Comparison of ENCODE assay signal across 19 cellular contexts in the genomic region with DNA sequence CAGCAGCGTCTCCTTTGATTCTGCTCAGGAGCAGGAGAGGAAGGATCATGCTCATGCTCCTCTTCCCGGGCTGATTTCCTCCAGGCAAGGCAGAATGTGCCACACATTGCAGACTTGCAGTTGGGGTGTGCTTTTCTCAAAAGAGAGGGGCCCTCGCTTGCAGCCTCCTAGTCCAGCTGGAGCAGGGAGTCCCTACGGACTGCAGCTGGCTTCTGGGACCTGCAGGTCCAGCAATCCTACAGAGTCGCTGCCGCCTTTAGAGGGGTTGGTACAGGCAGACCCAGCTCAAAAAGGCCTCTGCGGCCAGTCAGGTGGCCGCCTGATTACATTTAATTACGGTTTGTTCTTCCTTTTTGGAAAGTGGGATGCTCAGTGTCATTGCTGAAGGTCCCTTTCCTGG.
DNase-seq lines count a peak whose midpoint lies in the region; ATAC-seq, FAIRE-seq and TF ChIP-seq lines count a peak whose summit lies in the region.
"Had no signal": no experiment of that assay in that cellular context is flagged by ENCODE, and none has a peak within 500 bp of the region (broad histone marks: within the 10 kb centered on the region; RNA-seq: fewer than 3 reads in every experiment).

No MANE protein-coding gene starts in this region.

- no peak overlapping the region for H3K23ac ChIP-seq in IMR-90 (ENCODE audit: low read depth, low read length)
- no peak overlapping the region for H3K23ac ChIP-seq in H1 (ENCODE audit: insufficient read length)

- CTCF ChIA-PET in IMR-90 (lab: Yijun Ruan, JAX) (no interaction called here), H1 (lab: Charles Lee; ENCODE audit: partially characterized antibody) (interaction anchor here (8.8 kb wide), 1 partner anchor 8 kb away, joined by 90 read pairs; no protein-coding TSS in a partner anchor)

- no peak overlapping the region for H2BK12ac ChIP-seq in H1 (ENCODE audit: low read depth, low read length)

- H3K4me2 ChIP-seq in IMR-90 (ENCODE audit: low read depth, low read length), result no peak overlapping the region
- H3K4me2 ChIP-seq in H1 (ENCODE audit: insufficient read depth in 1 of 2, low read depth in 2 of 2, low read length in 2 of 2), result no peak overlapping the region
- H3K4me2 ChIP-seq: BLaER1 treated with 17β-estradiol and CSF1 and Interleukin-3, amounts not matched to agents 10 nM and 100 nM had no signal

- H2AK9ac ChIP-seq in IMR-90 (replicated peaks; ENCODE audit: low read depth, low read length, poor library complexity), result peak overlapping the region; percentile 5

- H3K79me1 ChIP-seq in IMR-90 (ENCODE audit: low read depth in 1 of 2, low read length in 2 of 2), result no peaks in the 10 kb centered on the region
- no peaks in the 10 kb centered on the region for H3K79me1 ChIP-seq in H1 (ENCODE audit: low read depth, low read length)

- no peak for TF ChIP-seq EP300 in H1 (IDR thresholded peaks at IDR 0.05; ENCODE audit: borderline replicate concordance in 1 of 2, low read depth in 2 of 2, low read length in 2 of 2)

- H3K14ac ChIP-seq in IMR-90 (replicated peaks; ENCODE audit: low read depth, low read length) (no peak overlapping the region), H1 (ENCODE audit: insufficient read length) (no peak overlapping the region)

- no peak for TF ChIP-seq POLR2A in IMR-90 (IDR thresholded peaks at IDR 0.05; ENCODE audit: low read depth, low read length)
- no peak for TF ChIP-seq POLR2A in H1 (IDR thresholded peaks at IDR 0.05; ENCODE audit: control extremely low read depth in 1 of 2, low read depth in 2 of 2, low read length in 2 of 2)

- H2AK5ac ChIP-seq in IMR-90 (ENCODE audit: low read depth, low read length) (no peak overlapping the region), H1 (ENCODE audit: low read depth, low read length) (peak overlapping the region; percentile 39; the same call in 1 of the 2 replicates)

- TF ChIP-seq CTCF in IMR-90 (conservative IDR thresholded peaks at IDR 0.05; ENCODE audit: low read depth, low read length) (no peak), H1 (IDR thresholded peaks at IDR 0.05; ENCODE audit: control extremely low read depth in 1 of 3, insufficient read depth in 1 of 3, low read depth in 1 of 3, low read length in 3 of 3) (no peak), HFFc6 (IDR thresholded peaks at IDR 0.05) (no peak)

- H2BK20ac ChIP-seq in IMR-90 (ENCODE audit: low read depth, low read length) (no peak overlapping the region), H1 (ENCODE audit: low read length) (no peak overlapping the region)

- no peak overlapping the region for H3K4me3 Mint-ChIP-seq in HFFc6
- H3K4me3 Mint-ChIP-seq: B cell; CD4-positive, CD25-positive, alpha-beta regulatory T cell; CD8-positive, alpha-beta memory T cell; IgD-negative memory B cell had no signal

- H3K27me3 ChIP-seq in IMR-90 (ENCODE audit: control insufficient read depth, insufficient read depth, low read length), result no peaks in the 10 kb centered on the region
- H3K27me3 ChIP-seq in H1 (replicated peaks in 1 of 4; ENCODE audit: control insufficient read depth in 3 of 4, extremely low read depth in 1 of 4, insufficient read depth in 3 of 4, low read length in 3 of 4), result no peaks in the 10 kb centered on the region
- H3K27me3 ChIP-seq: BLaER1 treated with 17β-estradiol and CSF1 and Interleukin-3, amounts not matched to agents 10 nM and 100 nM had no signal

- H3K27ac Mint-ChIP-seq in HFFc6, result no peak overlapping the region
- H3K27ac Mint-ChIP-seq: B cell; CD4-positive, CD25-positive, alpha-beta regulatory T cell had no signal

- H4K91ac ChIP-seq in IMR-90 (ENCODE audit: insufficient read depth, low read depth, low read length) (no peak overlapping the region), H1 (replicated peaks; ENCODE audit: insufficient read length, low read length) (no peak overlapping the region)

- no TSS peak for BruUV-seq in IMR-90 (replicated peaks; lab: Mats Ljungman, UMichigan)

- WGBS in IMR-90 (ENCODE audit: extremely low coverage in 2 of 2, insufficient read length in 1 of 2), 2 experiments, result 100% methylated on average over 1 of the region's 9 CpGs; no CpG with 5 or more reads in 1 of the 2 experiments
- 87% methylated on average over 9 of the region's 9 CpGs; no CpG with 5 or more reads in 1 of the 2 experiments for WGBS in H1 (ENCODE audit: extremely low coverage in 1 of 2, insufficient coverage in 1 of 2, insufficient read length in 1 of 2, insufficient replicate concordance in 2 of 2, low coverage in 1 of 2, low lambda C conversion rate in 2 of 2, missing lambda C conversion rate in 1 of 2), 2 experiments

- H2AFZ ChIP-seq in IMR-90 (replicated peaks; ENCODE audit: low read length, poor library complexity) (no peak overlapping the region), H1 (ENCODE audit: low read length) (no peak overlapping the region)
- H2AFZ ChIP-seq: GM23248 had no signal

- H3K9me3 ChIP-seq in IMR-90 (ENCODE audit: control insufficient read depth, insufficient read depth, low read length) (no peaks in the 10 kb centered on the region), H1 (ENCODE audit: insufficient read depth in 2 of 2, low read depth in 1 of 2, low read length in 1 of 2) (no peaks in the 10 kb centered on the region)
- H3K9me3 ChIP-seq: BLaER1 treated with 17β-estradiol and CSF1 and Interleukin-3, amounts not matched to agents 10 nM and 100 nM had no signal

- no peak for TF ChIP-seq RAD21 in IMR-90 (IDR thresholded peaks at IDR 0.05; ENCODE audit: low read length)
- no peak for TF ChIP-seq RAD21 in H1 (IDR thresholded peaks at IDR 0.05 in 1 of 2, conservative IDR thresholded peaks at IDR 0.05 in 1 of 2; ENCODE audit: low read depth in 2 of 2, low read length in 2 of 2)

- in situ Hi-C loops in IMR-90 (cut with MboI; ENCODE audit: low sequenced_read_pairs), result no loop called here

- H3K23me2 ChIP-seq in H1 (ENCODE audit: low read depth, low read length), result no peaks in the 10 kb centered on the region

- H3K9me1 ChIP-seq in IMR-90 (ENCODE audit: insufficient read depth, low read length), result no peaks in the 10 kb centered on the region

- no peaks in the 10 kb centered on the region; the same call in 1 of the 2 replicates for H3K9me3 Mint-ChIP-seq in HFFc6
- H3K9me3 Mint-ChIP-seq: CD4-positive, CD25-positive, alpha-beta regulatory T cell; CD8-positive, alpha-beta memory T cell; IgD-negative memory B cell had no signal

- intact Hi-C loops in IMR-90 (cut with micrococcal nuclease), result no loop called here
- intact Hi-C loops in posterior vena cava (cut with DNase I), result no loop called here

- no peak overlapping the region for H3K18ac ChIP-seq in IMR-90 (ENCODE audit: low read depth, low read length)
- no peak overlapping the region for H3K18ac ChIP-seq in H1 (ENCODE audit: extremely low read depth, low read length)

- peaks cover 8% of the 10 kb centered on the region for H3K27me3 Mint-ChIP-seq in HFFc6 (ENCODE audit: insufficient read depth)
- H3K27me3 Mint-ChIP-seq: B cell; CD4-positive, CD25-positive, alpha-beta regulatory T cell; CD8-positive, alpha-beta memory T cell; IgD-negative memory B cell had no signal

- dilution Hi-C loops in IMR-90 (cut with HindIII; ENCODE audit: low sequenced_read_pairs, unreplicated experiment), result no loop called here

- H3K56ac ChIP-seq in IMR-90 (ENCODE audit: extremely low read depth, insufficient read depth, low read length) (no peak overlapping the region), H1 (replicated peaks; ENCODE audit: insufficient read length, low read depth, low read length) (no peak overlapping the region)

- H4K8ac ChIP-seq in IMR-90 (ENCODE audit: low read depth in 2 of 2, low read length in 2 of 2) (no peak overlapping the region), H1 (ENCODE audit: extremely low read depth, insufficient read depth, low read length) (no peak overlapping the region)

- H4K20me1 ChIP-seq in IMR-90 (ENCODE audit: insufficient read depth, low read length) (no peaks in the 10 kb centered on the region), H1 (replicated peaks in 1 of 2; ENCODE audit: control insufficient read depth in 1 of 2, insufficient read depth in 2 of 2, low read length in 2 of 2) (no peaks in the 10 kb centered on the region)
- H4K20me1 ChIP-seq: BLaER1 treated with 17β-estradiol and CSF1 and Interleukin-3, amounts not matched to agents 10 nM and 100 nM had no signal

- no peak overlapping the region for H2BK15ac ChIP-seq in IMR-90 (ENCODE audit: low read depth, low read length)
- no peak overlapping the region for H2BK15ac ChIP-seq in H1 (ENCODE audit: low read length)

- no peak for ATAC-seq in IMR-90 (ENCODE audit: low read depth)
- ATAC-seq: HCT116 had no signal

- no peaks in the 10 kb centered on the region for H3K4me1 Mint-ChIP-seq in HFFc6 (ENCODE audit: low read depth)
- H3K4me1 Mint-ChIP-seq: B cell; CD4-positive, CD25-positive, alpha-beta regulatory T cell; CD8-positive, alpha-beta memory T cell had no signal

- H3K4me1 ChIP-seq in IMR-90 (ENCODE audit: control insufficient read depth, insufficient read depth, low read length) (no peaks in the 10 kb centered on the region), H1 (replicated peaks in 1 of 4; ENCODE audit: control insufficient read depth in 3 of 4, insufficient read depth in 4 of 4, low read length in 3 of 4) (peaks cover 0 to 5% (median 2%) of the 10 kb centered on the region in 4 experiments; a peak in 3 of 7 replicates)

- H3K36me3 Mint-ChIP-seq in HFFc6 (ENCODE audit: low read depth), result no peaks in the 10 kb centered on the region
- H3K36me3 Mint-ChIP-seq: IgD-negative memory B cell had no signal

- POLR2A ChIA-PET in IMR-90 (lab: Charles Lee; ENCODE audit: unreplicated experiment) (no interaction called here), H1 (lab: Charles Lee; ENCODE audit: partially characterized antibody) (no interaction called here)

- H3K27ac ChIP-seq in IMR-90 (ENCODE audit: insufficient read depth, low read length) (no peak overlapping the region), H1 (ENCODE audit: low read depth, low read length) (no peak overlapping the region)
- H3K27ac ChIP-seq: BLaER1 treated with 17β-estradiol and CSF1 and Interleukin-3, amounts not matched to agents 10 nM and 100 nM; GM23248 had no signal

- H3K9ac ChIP-seq in IMR-90 (ENCODE audit: low read depth, low read length) (no peak overlapping the region), H1 (replicated peaks in 1 of 4; ENCODE audit: extremely low read depth in 1 of 4, low read depth in 3 of 4, low read length in 3 of 4) (no peak overlapping the region)
- H3K9ac ChIP-seq: BLaER1 treated with 17β-estradiol and CSF1 and Interleukin-3, amounts not matched to agents 10 nM and 100 nM; GM23248 had no signal

- no peak for FAIRE-seq in H1 (lab: Jason Lieb, UNC)
- FAIRE-seq: G401.6, GM12891, GM18507, H54, HTR-8/SVneo had no signal

- no peaks in the 10 kb centered on the region for H3K79me2 ChIP-seq in H1 (ENCODE audit: control insufficient read depth in 1 of 2, insufficient read depth in 2 of 2, low read length in 2 of 2)

- H2BK120ac ChIP-seq in IMR-90 (ENCODE audit: low read depth, low read length) (no peak overlapping the region), H1 (replicated peaks; ENCODE audit: low read depth, low read length) (no peak overlapping the region)

- H4K5ac ChIP-seq in IMR-90 (ENCODE audit: low read depth, low read length), result no peak overlapping the region
- H4K5ac ChIP-seq in H1 (ENCODE audit: insufficient read length, low read depth, low read length), result no peak overlapping the region

- H3K36me3 ChIP-seq in IMR-90 (ENCODE audit: control insufficient read depth, insufficient read depth, low read length) (peaks cover 1% of the 10 kb centered on the region), H1 (ENCODE audit: control insufficient read depth in 2 of 4, insufficient read depth in 4 of 4, low read length in 3 of 4) (no peaks in the 10 kb centered on the region)

- DNase-seq in IMR-90, result no peak
- DNase-seq in H1 (ENCODE audit: low read depth in 1 of 2, low spot score in 2 of 2), result no peak
- peak; percentile 66 for DNase-seq in posterior vena cava (ENCODE audit: low spot score)
- no peak for DNase-seq in NCI-H146 treated with DMSO at 0.1 percent for 48 hours (lab: John Stamatoyannopoulos, UW; ENCODE audit: unreplicated experiment)
- DNase-seq in HCEC 1CT, result no peak
- no peak for DNase-seq in HFFc6
- DNase-seq: CD4-positive, CD25-positive, alpha-beta regulatory T cell; COR-L47; GM23248 had no signal

- H3K4me3 ChIP-seq in IMR-90 (ENCODE audit: insufficient read depth, low read depth, low read length) (no peak overlapping the region), H1 (ENCODE audit: extremely low read depth in 1 of 4, insufficient read depth in 2 of 4, low read depth in 3 of 4, low read length in 4 of 4) (no peak overlapping the region)
- H3K4me3 ChIP-seq: BLaER1 treated with 17β-estradiol and CSF1 and Interleukin-3, amounts not matched to agents 10 nM and 100 nM; GM23248 had no signal

- H2BK5ac ChIP-seq in IMR-90 (ENCODE audit: low read depth, low read length, poor library complexity, severe bottlenecking) (no peak overlapping the region), H1 (ENCODE audit: low read depth, low read length) (no peak overlapping the region)

- H3K4ac ChIP-seq in IMR-90 (ENCODE audit: low read depth, low read length) (no peak overlapping the region), H1 (replicated peaks; ENCODE audit: insufficient read length, low read depth, low read length) (no peak overlapping the region)
